In genomic region chr1:14826172-14826636, GRCh38 we compare ENCODE assay signal across 1 cellular context.
TF ChIP-seq lines count a peak whose summit lies in the region.

No MANE protein-coding gene starts in this region.

TF ChIP-seq in GM23338, 12 proteins besides CTCF, POLR2A, EP300 and RAD21 (continued from another document):
- TF ChIP-seq ETS1 (IDR thresholded peaks at IDR 0.05): no peak
- TF ChIP-seq ZNF114 (CRISPR knock-in tag; IDR thresholded peaks at IDR 0.05): no peak
- TF ChIP-seq REST (IDR thresholded peaks at IDR 0.05; ENCODE audit: unreplicated experiment): no peak
